ENCODE assay signal across 23 cellular contexts in genomic region chr10:35503548-35503947, GRCh38.
DNase-seq lines count a peak whose midpoint lies in the region; ATAC-seq and TF ChIP-seq lines count a peak whose summit lies in the region.
"Had no signal": no experiment of that assay in that cellular context is flagged by ENCODE, and none has a peak within 500 bp of the region (broad histone marks: within the 10 kb centered on the region; RNA-seq: fewer than 3 reads in every experiment).

No MANE protein-coding gene starts in this region.

- H3K36me3 ChIP-seq in left ventricle myocardium inferior (no peaks in the 10 kb centered on the region), HAP-1 (replicated peaks) (no peaks in the 10 kb centered on the region), sigmoid colon (no peaks in the 10 kb centered on the region)
- H3K36me3 ChIP-seq: MG63 had no signal

- H3K9me3 Mint-ChIP-seq in WTC11 = no peaks in the 10 kb centered on the region
- H3K9me3 Mint-ChIP-seq: CD4-positive, alpha-beta memory T cell; GM23338; IgD-negative memory B cell; T-helper 1 cell treated with Interleukin-12 subunit alpha and Interleukin-12 subunit beta and Interleukin-4 antibody, amounts not matched to agents 30 μg/mL and 1 μg/mL, for 36 hours had no signal

- 60 to 78% methylated on average over 5 of the region's 5 CpGs for WGBS in sigmoid colon, 2 donors

- no peaks in the 10 kb centered on the region for H3K27me3 Mint-ChIP-seq in WTC11 (ENCODE audit: low read depth)
- H3K27me3 Mint-ChIP-seq: CD4-positive, alpha-beta memory T cell; IgD-negative memory B cell had no signal

- H3K4me3 ChIP-seq in left ventricle myocardium inferior = no peak overlapping the region
- H3K4me3 ChIP-seq in HAP-1 = no peak overlapping the region
- H3K4me3 ChIP-seq in sigmoid colon = no peak overlapping the region
- H3K4me3 ChIP-seq: A549, BLaER1, GM23338, MG63 had no signal

- H3K27ac ChIP-seq in left ventricle myocardium inferior (replicated peaks) (no peak overlapping the region), sigmoid colon (no peak overlapping the region)
- H3K27ac ChIP-seq: A549, BLaER1 had no signal

- peak overlapping the region; percentile 40; the same call in 1 of the 2 replicates for H3K27ac Mint-ChIP-seq in WTC11
- H3K27ac Mint-ChIP-seq: GM23338; T-helper 1 cell treated with Interleukin-12 subunit alpha and Interleukin-12 subunit beta and Interleukin-4 antibody, amounts not matched to agents 30 μg/mL and 1 μg/mL, for 36 hours had no signal

- H3K27me3 ChIP-seq in left ventricle myocardium inferior (ENCODE audit: low read depth) (no peaks in the 10 kb centered on the region), HAP-1 (ENCODE audit: low read depth) (no peaks in the 10 kb centered on the region), sigmoid colon (no peaks in the 10 kb centered on the region)
- H3K27me3 ChIP-seq: BLaER1, MG63 had no signal

- in situ Hi-C loops in HAP-1 (cut with MboI; ENCODE audit: low sequenced_read_pairs) = no loop called here

- POLR2A ChIA-PET in WTC11 (lab: Charles Lee) = no interaction called here

- H3K36me3 Mint-ChIP-seq in WTC11 = no peaks in the 10 kb centered on the region

- no peak for DNase-seq in left ventricle myocardium superior
- DNase-seq in left ventricle myocardium inferior = no peak
- peak; percentile 27 for DNase-seq in NCI-H345 (lab: John Stamatoyannopoulos, UW)
- DNase-seq in WTC11 (ENCODE audit: low spot score) = no peak
- DNase-seq in HAP-1 (ENCODE audit: low spot score in 2 of 2) = no peak
- no peak for DNase-seq in sigmoid colon
- DNase-seq in omental fat pad (ENCODE audit: low spot score) = no peak
- DNase-seq: CD4-positive, alpha-beta memory T cell; DMS153; GF-D8; Karpas-422; MG63; NCI-H1092; NCI-H187 treated with DMSO at 0.1 percent for 48 hours; NCI-H526 treated with DMSO at 0.1 percent for 48 hours; PC-3; RPMI8226 had no signal

- ATAC-seq in left ventricle myocardium superior (peak; percentile 50), WTC11 (no peak), omental fat pad (ENCODE audit: low FRiP score) (no peak)
- ATAC-seq: A549, GM23338, HCT116, PC-3 had no signal

- intact Hi-C loops in left ventricle myocardium superior (cut with micrococcal nuclease) (no loop called here), left ventricle myocardium inferior (cut with micrococcal nuclease) (no loop called here), sigmoid colon (cut with DNase I) (no loop called here)

- TF ChIP-seq CTCF in left ventricle myocardium inferior (IDR thresholded peaks at IDR 0.05; ENCODE audit: borderline replicate concordance) (no peak), WTC11 (IDR thresholded peaks at IDR 0.05) (no peak), sigmoid colon (IDR thresholded peaks at IDR 0.05) (no peak), omental fat pad (IDR thresholded peaks at IDR 0.05) (no peak)

- no peaks in the 10 kb centered on the region for H3K9me3 ChIP-seq in left ventricle myocardium inferior (replicated peaks)
- no peaks in the 10 kb centered on the region for H3K9me3 ChIP-seq in HAP-1
- H3K9me3 ChIP-seq in sigmoid colon = no peaks in the 10 kb centered on the region
- H3K9me3 ChIP-seq: A549, BLaER1, MG63 had no signal

- H3K4me1 ChIP-seq in left ventricle myocardium inferior = peaks cover 83% of the 10 kb centered on the region
- no peaks in the 10 kb centered on the region for H3K4me1 ChIP-seq in HAP-1
- H3K4me1 ChIP-seq in sigmoid colon = peaks cover 0 to 7% (median 2%) of the 10 kb centered on the region in 4 donors
- H3K4me1 ChIP-seq: A549, BLaER1 had no signal

- TF ChIP-seq POLR2A in sigmoid colon (IDR thresholded peaks at IDR 0.05) = no peak

- H3K4me1 Mint-ChIP-seq in WTC11 = peaks cover 49% of the 10 kb centered on the region

- H3K4me3 Mint-ChIP-seq in WTC11 = no peak overlapping the region
- H3K4me3 Mint-ChIP-seq: CD4-positive, alpha-beta memory T cell; GM23338; IgD-negative memory B cell; T-helper 1 cell treated with Interleukin-12 subunit alpha and Interleukin-12 subunit beta and Interleukin-4 antibody, amounts not matched to agents 30 μg/mL and 1 μg/mL, for 36 hours had no signal

- CTCF ChIA-PET in WTC11 (lab: Charles Lee) = no interaction called here

- no peak for TF ChIP-seq EP300 in sigmoid colon (IDR thresholded peaks at IDR 0.05)

TF ChIP-seq in WTC11, 78 proteins besides CTCF, POLR2A, EP300 and RAD21:
- TF ChIP-seq ATF6 (CRISPR knock-in tag; IDR thresholded peaks at IDR 0.05) (no peak), E2F4 (CRISPR knock-in tag; IDR thresholded peaks at IDR 0.05; ENCODE audit: borderline replicate concordance, low read depth) (no peak), E2F1 (CRISPR knock-in tag; IDR thresholded peaks at IDR 0.05) (no peak), SOX15 (CRISPR knock-in tag; IDR thresholded peaks at IDR 0.05) (no peak), ETV6 (CRISPR knock-in tag; IDR thresholded peaks at IDR 0.05) (no peak), EMX1 (CRISPR knock-in tag; IDR thresholded peaks at IDR 0.05) (no peak), CBFB (CRISPR knock-in tag; IDR thresholded peaks at IDR 0.05; ENCODE audit: low read depth) (no peak), USF1 (CRISPR knock-in tag; IDR thresholded peaks at IDR 0.05) (no peak), ZNF416 (CRISPR knock-in tag; IDR thresholded peaks at IDR 0.05) (no peak), CREB1 (CRISPR knock-in tag; IDR thresholded peaks at IDR 0.05) (no peak), MXD4 (CRISPR knock-in tag; IDR thresholded peaks at IDR 0.05; ENCODE audit: borderline replicate concordance) (no peak), STAT6 (CRISPR knock-in tag; conservative IDR thresholded peaks at IDR 0.05; ENCODE audit: low read depth) (no peak)
